ENCODE assay signal across 9 cellular contexts in genomic region chr1:35557611-35558373, GRCh38. TPM values are rescaled to one million over a fixed set of nuclear protein-coding genes. Genes with fewer than 3 reads are reported as not detected.
DNase-seq lines count a peak whose midpoint lies in the region; ATAC-seq, FAIRE-seq and TF ChIP-seq lines count a peak whose summit lies in the region.
"Had no signal": no experiment of that assay in that cellular context is flagged by ENCODE, and none has a peak within 500 bp of the region (broad histone marks: within the 10 kb centered on the region; RNA-seq: fewer than 3 reads in every experiment).

Gene NCDN (plus strand): TSS chr1:35557799. CDS start chr1:35558191, 392 bp downstream.

- no peaks in the 10 kb centered on the region for H3K9me3 ChIP-seq in keratinocyte (ENCODE audit: control insufficient read depth, low read depth, low read length)

- H3K36me3 ChIP-seq in keratinocyte (ENCODE audit: control insufficient read depth in 2 of 2, extremely low read depth in 1 of 2, insufficient read depth in 2 of 2, low read length in 2 of 2): peaks cover 10 to 22% of the 10 kb centered on the region in 2 experiments

- peak; percentile 86 for FAIRE-seq in keratinocyte (lab: Jason Lieb, UNC)
- FAIRE-seq: colon had no signal

- ATAC-seq in GM19035 (IDR thresholded peaks at IDR 0.05; ENCODE audit: unreplicated experiment): peak; percentile 86
- ATAC-seq in HG03354 (IDR thresholded peaks at IDR 0.05; ENCODE audit: poor library complexity, severe bottlenecking, unreplicated experiment): peak; percentile 91

- peak within 1 kb of the TSS; percentile 96 for H2AFZ ChIP-seq in keratinocyte (ENCODE audit: control insufficient read depth, low read length)

- dilution Hi-C loops in keratinocyte (cut with MboI; ENCODE audit: extremely low pct_ligation_motif_present, low sequenced_read_pairs): no loop called here

- peak within 1 kb of the TSS; percentile 97 for H3K4me2 ChIP-seq in keratinocyte (ENCODE audit: control insufficient read depth, extremely low read depth, insufficient read depth, low read depth, low read length)

- TF ChIP-seq CTCF in AG09319 (IDR thresholded peaks at IDR 0.05; ENCODE audit: low read depth, low read length) (no peak), keratinocyte (optimal IDR thresholded peaks at IDR 0.05 in 1 of 3, IDR thresholded peaks at IDR 0.05 in 1 of 3, conservative IDR thresholded peaks at IDR 0.05 in 1 of 3; ENCODE audit: extremely low read depth in 1 of 3, insufficient read depth in 2 of 3, low read length in 3 of 3) (no peak)

- H3K27ac ChIP-seq in keratinocyte (ENCODE audit: control insufficient read depth, insufficient read depth, low read length): peak within 1 kb of the TSS; percentile 85

- H3K4me1 ChIP-seq in keratinocyte (ENCODE audit: control insufficient read depth, extremely low read depth, insufficient read depth, low read length): peaks cover 54% of the 10 kb centered on the region

- peak within 1 kb of the TSS; percentile 88 for H3K9ac ChIP-seq in keratinocyte (ENCODE audit: control insufficient read depth, extremely low read depth, insufficient read depth, low read length)

- H4K20me1 ChIP-seq in keratinocyte (ENCODE audit: control insufficient read depth, extremely low read depth, insufficient read depth, low read length): peaks cover 11% of the 10 kb centered on the region

- DNase-seq in AG09319 (ENCODE audit: extremely low read depth, low read depth) (peak; percentile 91), NCI-H460 (ENCODE audit: extremely low read depth, low read depth) (peak; percentile 93), cerebellar nuclear complex (lab: John Stamatoyannopoulos, UW) (peak; percentile 65 to 80), keratinocyte (ENCODE audit: low read depth, low spot score) (peak; percentile 76)
- DNase-seq in activated CD4-positive, CD25-positive, alpha-beta regulatory T cell treated with anti-CD3 and anti-CD28 coated beads, Interleukin-2, amount 50 U/mL, for 72 hours: peak; percentile 94
- DNase-seq in stimulated activated CD4-positive, alpha-beta T cell treated with anti-CD3 and anti-CD28 coated beads, Interleukin-15, amount 100 ng/mL, for 1 hour (ENCODE audit: low read depth in 1 of 2, low spot score in 1 of 2): peak; percentile 88 to 91

- H3K27me3 ChIP-seq in keratinocyte (ENCODE audit: control insufficient read depth, extremely low read depth, insufficient read depth, low read length): no peaks in the 10 kb centered on the region

- H3K79me2 ChIP-seq in keratinocyte (ENCODE audit: control insufficient read depth, insufficient read depth, low read length): peaks cover 6% of the 10 kb centered on the region

- peak within 1 kb of the TSS; percentile 81 to 90 (median 87) for H3K4me3 ChIP-seq in keratinocyte (ENCODE audit: control insufficient read depth in 2 of 3, extremely low read depth in 1 of 3, insufficient read depth in 2 of 3, low read depth in 1 of 3, low read length in 3 of 3)

- peaks cover 2% of the 10 kb centered on the region for H3K9me1 ChIP-seq in keratinocyte (ENCODE audit: control insufficient read depth, extremely low read depth, insufficient read depth, low read length)

RNA-seq across cellular contexts. Expression of gene NCDN, which starts in this region (rescaled TPM):
- total RNA-seq in NCI-H460 (2014; rRNA removed; shearing (Covaris generic)): 10.0 and 11.3 TPM in 2 replicates
- 27.0 and 31.5 TPM in 2 replicates for polyA plus RNA-seq in NCI-H460 (2014; cell fraction: nucleus; rRNA removed)
- 10.5 to 16.6 TPM (median 15.9 TPM) in 3 replicates for polyA plus RNA-seq in keratinocyte
- 4.2 TPM for polyA plus RNA-seq in keratinocyte (2011; ENCODE audit: low read depth)
- polyA plus RNA-seq in keratinocyte (2011; cell fraction: cytosol; rRNA removed): 10.6 and 19.1 TPM in 2 replicates
- polyA plus RNA-seq in keratinocyte (2011; cell fraction: nucleus; rRNA removed): 25.0 and 33.5 TPM in 2 replicates
- polyA plus RNA-seq in keratinocyte (2012; ENCODE audit: low replicate concordance): 9.3 and 20.4 TPM in 2 replicates
- polyA minus RNA-seq in keratinocyte: 12.4 to 26.9 TPM (median 15.3 TPM) in 3 replicates
- 28.2 TPM for polyA minus RNA-seq in keratinocyte (2011; cell fraction: cytosol; rRNA and poly(A)+ RNA removed)
- polyA minus RNA-seq in keratinocyte (2011; cell fraction: nucleus; rRNA and poly(A)+ RNA removed): 28.8 and 30.6 TPM in 2 replicates

Comparison
In these comparisons a context has a peak if more than half of its experiments do, and no peak if none do; other contexts are left out.
1. Peak in every context shown above with its lines: DNase-seq, ATAC-seq, H3K4me3 ChIP-seq and H3K27ac ChIP-seq.